In the genomic region with DNA sequence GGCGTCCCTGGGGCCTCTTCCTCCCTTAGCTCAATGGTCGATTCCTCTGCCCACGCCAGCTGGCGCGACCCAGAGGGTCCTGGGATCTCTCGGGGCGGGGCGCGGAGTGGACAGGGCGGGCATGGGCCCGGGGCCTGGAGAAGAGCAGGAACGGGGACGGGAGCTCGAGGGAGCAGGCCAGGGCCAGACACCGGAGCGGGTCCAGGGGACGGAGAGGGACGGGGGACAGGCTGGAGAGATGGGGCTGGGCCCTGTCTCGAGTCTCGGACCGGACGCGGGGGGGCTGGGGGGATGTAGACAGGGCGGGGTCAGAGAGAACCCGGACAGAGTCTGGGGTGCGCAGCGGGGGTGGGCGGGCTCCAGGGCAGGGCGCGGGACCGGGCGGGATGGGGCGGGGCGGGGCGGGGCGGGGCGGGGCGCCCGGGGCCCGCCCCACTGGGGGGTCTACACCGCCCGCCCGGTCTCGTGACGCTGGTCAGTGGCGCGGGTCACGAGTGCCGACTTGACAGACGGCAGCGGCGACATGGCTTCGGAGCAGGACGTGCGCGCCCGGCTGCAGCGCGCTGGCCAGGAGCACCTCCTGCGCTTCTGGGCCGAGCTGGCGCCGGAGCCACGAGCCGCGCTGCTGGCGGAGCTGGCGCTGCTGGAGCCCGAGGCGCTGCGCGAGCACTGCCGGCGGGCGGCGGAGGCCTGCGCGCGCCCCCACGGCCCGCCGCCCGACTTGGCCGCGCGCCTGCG, we compare ENCODE assay signal across 8 cellular contexts. TPM values are rescaled to one million over a fixed set of nuclear protein-coding genes. Genes with fewer than 3 reads are reported as not detected.
DNase-seq lines count a peak whose midpoint lies in the region; ATAC-seq and TF ChIP-seq lines count a peak whose summit lies in the region.

A gene with protein sequence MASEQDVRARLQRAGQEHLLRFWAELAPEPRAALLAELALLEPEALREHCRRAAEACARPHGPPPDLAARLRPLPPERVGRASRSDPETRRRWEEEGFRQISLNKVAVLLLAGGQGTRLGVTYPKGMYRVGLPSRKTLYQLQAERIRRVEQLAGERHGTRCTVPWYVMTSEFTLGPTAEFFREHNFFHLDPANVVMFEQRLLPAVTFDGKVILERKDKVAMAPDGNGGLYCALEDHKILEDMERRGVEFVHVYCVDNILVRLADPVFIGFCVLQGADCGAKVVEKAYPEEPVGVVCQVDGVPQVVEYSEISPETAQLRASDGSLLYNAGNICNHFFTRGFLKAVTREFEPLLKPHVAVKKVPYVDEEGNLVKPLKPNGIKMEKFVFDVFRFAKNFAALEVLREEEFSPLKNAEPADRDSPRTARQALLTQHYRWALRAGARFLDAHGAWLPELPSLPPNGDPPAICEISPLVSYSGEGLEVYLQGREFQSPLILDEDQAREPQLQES (plus strand): TSS at position 508 of the 738 bp plus-strand sequence. CDS start 16 bp downstream, at position 524.

- no peaks in the 10 kb centered on the region for H3K79me2 ChIP-seq in trophoblast cell (ENCODE audit: control insufficient read depth, insufficient read depth, low read length, poor library complexity)

- no peak within 1 kb of the TSS for H4K12ac ChIP-seq in trophoblast cell (ENCODE audit: low read depth, low read length)

- peak; percentile 75 for TF ChIP-seq POLR2A in Raji (IDR thresholded peaks at IDR 0.05; ENCODE audit: insufficient read depth, low read depth, low read length)

- H2AK5ac ChIP-seq in trophoblast cell (ENCODE audit: low read length), result no peak within 1 kb of the TSS

- H3K23ac ChIP-seq in trophoblast cell (ENCODE audit: low read length), result no peak within 1 kb of the TSS

- H3K14ac ChIP-seq in trophoblast cell (ENCODE audit: low read length), result no peak within 1 kb of the TSS

- H2AFZ ChIP-seq in trophoblast cell (ENCODE audit: insufficient read depth, low read length, poor library complexity), result peak within 1 kb of the TSS; percentile 30

- ATAC-seq in HG03095 (IDR thresholded peaks at IDR 0.05; ENCODE audit: unreplicated experiment), result peak; percentile 38

- no peak for TF ChIP-seq CTCF in left ventricle myocardium inferior (IDR thresholded peaks at IDR 0.05; ENCODE audit: borderline replicate concordance)

- H3K4ac ChIP-seq in trophoblast cell (ENCODE audit: low read depth, low read length), result no peak within 1 kb of the TSS

- intact Hi-C loops in left ventricle myocardium inferior (cut with micrococcal nuclease), result no loop called here

- H3K27me3 ChIP-seq in left ventricle myocardium inferior (ENCODE audit: low read depth), result no peaks in the 10 kb centered on the region
- H3K27me3 ChIP-seq in trophoblast cell (ENCODE audit: insufficient read depth, low read length), result peaks cover 22% of the 10 kb centered on the region

- no peak within 1 kb of the TSS for H2BK12ac ChIP-seq in trophoblast cell (ENCODE audit: low read length)

- H3K4me1 ChIP-seq in left ventricle myocardium inferior, result peaks cover 19% of the 10 kb centered on the region
- H3K4me1 ChIP-seq in trophoblast cell (ENCODE audit: control insufficient read depth in 1 of 2, insufficient read depth in 2 of 2, low read length in 2 of 2), result peaks cover 10 to 14% of the 10 kb centered on the region in 2 experiments

- H2BK5ac ChIP-seq in trophoblast cell (ENCODE audit: low read depth, low read length, poor library complexity), result no peak within 1 kb of the TSS

- peak within 1 kb of the TSS; percentile 85 for H3K4me3 ChIP-seq in left ventricle myocardium inferior
- peak within 1 kb of the TSS; percentile 71 for H3K4me3 ChIP-seq in trophoblast cell (ENCODE audit: low read depth, low read length)

- H3K9me3 ChIP-seq in left ventricle myocardium inferior (replicated peaks) (no peaks in the 10 kb centered on the region), trophoblast cell (ENCODE audit: insufficient read depth, low read depth, low read length) (peaks cover 6% of the 10 kb centered on the region)

- peak within 1 kb of the TSS; percentile 90 for H3K4me2 ChIP-seq in trophoblast cell (ENCODE audit: low read length)

- no peak within 1 kb of the TSS for H2BK120ac ChIP-seq in trophoblast cell (ENCODE audit: insufficient read depth, low read length, poor library complexity)

- peak within 1 kb of the TSS; percentile 7 for H4K91ac ChIP-seq in trophoblast cell (ENCODE audit: low read depth, low read length)

- H3K18ac ChIP-seq in trophoblast cell (ENCODE audit: low read length), result no peak within 1 kb of the TSS

- H3K36me3 ChIP-seq in left ventricle myocardium inferior (peaks cover 39% of the 10 kb centered on the region), trophoblast cell (ENCODE audit: control insufficient read depth in 1 of 2, insufficient read depth in 2 of 2, low read length in 2 of 2) (peaks cover 0 to 2% of the 10 kb centered on the region in 2 experiments)

- H4K8ac ChIP-seq in trophoblast cell (ENCODE audit: low read depth, low read length), result peak within 1 kb of the TSS; percentile 23

- peak within 1 kb of the TSS; percentile 68 for H3K27ac ChIP-seq in left ventricle myocardium inferior (replicated peaks)
- H3K27ac ChIP-seq in trophoblast cell (ENCODE audit: low read depth, low read length), result no peak within 1 kb of the TSS

- DNase-seq in NCI-H345 (lab: John Stamatoyannopoulos, UW), result peak; percentile 38
- no peak for DNase-seq in NCI-H345 treated with DMSO at 0.1 percent for 48 hours (lab: John Stamatoyannopoulos, UW; ENCODE audit: unreplicated experiment)
- peak; percentile 28 for DNase-seq in amniotic epithelial cell (ENCODE audit: low read depth)
- peak; percentile 85 for DNase-seq in left ventricle myocardium inferior
- peak; percentile 51 to 66 for DNase-seq in trophoblast cell
- no peak for DNase-seq in retina

- H3K79me1 ChIP-seq in trophoblast cell (ENCODE audit: low read length), result peaks cover 3% of the 10 kb centered on the region

- WGBS in trophoblast cell (ENCODE audit: extremely low coverage, insufficient coverage, insufficient read length), result no CpG with 5 or more reads among the region's 87 CpGs

- no peak within 1 kb of the TSS for H3K9ac ChIP-seq in trophoblast cell (ENCODE audit: low read length)

RNA-seq across cellular contexts. Expression of the gene that starts here (rescaled TPM):
- total RNA-seq in left ventricle myocardium inferior, result 11.5 TPM
- polyA plus RNA-seq in trophoblast cell (2013), result 5.1 and 5.5 TPM in 2 replicates

Comparison
In these comparisons a context has a peak if more than half of its experiments do, and no peak if none do; other contexts are left out.
1. DNase-seq: peak in NCI-H345 (single experiment), amniotic epithelial cell (single experiment), left ventricle myocardium inferior (single experiment) and trophoblast cell (2 of 2); none in NCI-H345 treated with DMSO at 0.1 percent for 48 hours (single experiment) and retina (single experiment).